In genomic region chr19:16951529-16951928, GRCh38 we compare ENCODE assay signal across 24 cellular contexts.
DNase-seq lines count a peak whose midpoint lies in the region; ATAC-seq and TF ChIP-seq lines count a peak whose summit lies in the region.
"Had no signal": no experiment of that assay in that cellular context is flagged by ENCODE, and none has a peak within 500 bp of the region (broad histone marks: within the 10 kb centered on the region; RNA-seq: fewer than 3 reads in every experiment).

No MANE protein-coding gene starts in this region.

- H3K27me3 Mint-ChIP-seq in CD14-positive monocyte (ENCODE audit: low read depth in 3 of 3) = peaks cover 0 to 7% (median 2%) of the 10 kb centered on the region in 3 donors

- H3K4me3 Mint-ChIP-seq in CD14-positive monocyte = no peak overlapping the region
- H3K4me3 Mint-ChIP-seq: natural killer cell; stimulated activated naive CD8-positive, alpha-beta T cell treated with anti-CD3 and anti-CD28 coated beads, Interleukin-15, Interleukin-2, amounts not matched to agents 100 ng/mL and 50 ng/mL, for 24 hours had no signal

- H3K9ac ChIP-seq in SK-N-SH = no peak overlapping the region

- H3K4me2 ChIP-seq in SK-N-SH = no peak overlapping the region

- POLR2A ChIA-PET in SK-N-SH (lab: Yijun Ruan, JAX) = no interaction called here

- no peak for TF ChIP-seq CTCF in SK-N-SH (IDR thresholded peaks at IDR 0.05)
- TF ChIP-seq CTCF in CD14-positive monocyte (IDR thresholded peaks at IDR 0.05) = no peak

- H3K9me3 ChIP-seq in SK-N-SH = no peaks in the 10 kb centered on the region
- H3K9me3 ChIP-seq: HAP-1, psoas muscle, transverse colon had no signal

- CTCF ChIA-PET in SK-N-SH (lab: Yijun Ruan, JAX) = interaction anchor here (0.5 to 1.7 kb wide), 4 partner anchors 52 to 801 kb away, joined by 3 to 6 read pairs (median 3); no protein-coding TSS in a partner anchor

- no peaks in the 10 kb centered on the region for H3K36me3 ChIP-seq in SK-N-SH (replicated peaks in 1 of 2; ENCODE audit: control insufficient read depth in 1 of 2, insufficient read depth in 2 of 2, low read length in 1 of 2)
- H3K36me3 ChIP-seq: gastroesophageal sphincter, HAP-1, transverse colon had no signal

- H3K9me2 ChIP-seq in SK-N-SH = no peaks in the 10 kb centered on the region

- H3K27ac ChIP-seq in SK-N-SH (ENCODE audit: low read depth in 2 of 2, low read length in 1 of 2) = no peak overlapping the region
- H3K27ac ChIP-seq: gastroesophageal sphincter, psoas muscle, transverse colon had no signal

- H3K79me2 ChIP-seq in SK-N-SH (ENCODE audit: insufficient read depth) = no peaks in the 10 kb centered on the region

- H3K9me3 Mint-ChIP-seq in CD14-positive monocyte = peaks cover 0 to 2% (median 1%) of the 10 kb centered on the region in 7 donors
- H3K9me3 Mint-ChIP-seq: stimulated activated naive CD8-positive, alpha-beta T cell treated with anti-CD3 and anti-CD28 coated beads, Interleukin-15, Interleukin-2, amounts not matched to agents 100 ng/mL and 50 ng/mL, for 24 hours had no signal

- 9% methylated on average over 6 of the region's 6 CpGs for WGBS in SK-N-SH (ENCODE audit: low lambda C conversion rate)

- peaks cover 48% of the 10 kb centered on the region for H3K4me1 Mint-ChIP-seq in CD14-positive monocyte
- H3K4me1 Mint-ChIP-seq: natural killer cell had no signal

- DNase-seq in SK-N-SH (no peak), NCI-H2171 (lab: John Stamatoyannopoulos, UW) (peak; percentile 38), ureter (ENCODE audit: low spot score) (peak; percentile 51), CD14-positive monocyte (ENCODE audit: low spot score) (no peak)
- DNase-seq in activated CD4-positive, alpha-beta T cell treated with anti-CD3 and anti-CD28 coated beads for 4 hours = no peak
- DNase-seq: activated CD4-positive, CD25-positive, alpha-beta regulatory T cell treated with anti-CD3 and anti-CD28 coated beads, Interleukin-2, amount 50 U/mL, for 72 hours; dermis blood vessel endothelial cell; GDM1; KBM-7; natural killer cell; NCI-H2029; NCI-H526; psoas muscle; small intestine; stimulated activated CD4-positive, alpha-beta T cell treated with anti-CD3 and anti-CD28 coated beads, Interleukin-2, amount 100 ng/mL, for 48 hours; T1000; transverse colon had no signal

- TF ChIP-seq RAD21 in SK-N-SH (IDR thresholded peaks at IDR 0.05; ENCODE audit: low read length) = no peak

- intact Hi-C loops in CD14-positive monocyte (cut with micrococcal nuclease) = no loop called here

- no peak for ATAC-seq in SK-N-SH treated with all-trans-retinoic acid at 6 μM for 48 hours
- peak; percentile 18 for ATAC-seq in esophagus mucosa
- ATAC-seq in GM19023 (IDR thresholded peaks at IDR 0.05; ENCODE audit: unreplicated experiment) = no peak
- ATAC-seq: gastroesophageal sphincter, natural killer cell, psoas muscle had no signal

- H3K36me3 Mint-ChIP-seq in CD14-positive monocyte = peaks cover 3 to 14% of the 10 kb centered on the region in 2 donors
- H3K36me3 Mint-ChIP-seq: natural killer cell had no signal

- H3F3A ChIP-seq in SK-N-SH (replicated peaks; ENCODE audit: insufficient read depth) = no peaks in the 10 kb centered on the region

- no peak overlapping the region for H3K4me3 ChIP-seq in SK-N-SH (ENCODE audit: low read depth in 2 of 2, low read length in 1 of 2)
- H3K4me3 ChIP-seq: gastroesophageal sphincter, HAP-1, psoas muscle, transverse colon had no signal

- TF ChIP-seq EP300 in SK-N-SH (IDR thresholded peaks at IDR 0.05; ENCODE audit: borderline replicate concordance in 1 of 2, low read depth in 1 of 2, low read length in 1 of 2) = no peak

- no peaks in the 10 kb centered on the region for H4K20me1 ChIP-seq in SK-N-SH (ENCODE audit: insufficient read depth)

- peak overlapping the region in 2 of 7 donors; percentile 50 to 68 for H3K27ac Mint-ChIP-seq in CD14-positive monocyte
- H3K27ac Mint-ChIP-seq: activated T-helper 2 cell treated with anti-CD3 and anti-CD28 coated beads, Interferon-gamma antibody, Interleukin-2, Interleukin-4, amounts not matched to agents 10 μg/mL and 5 μg/mL and 100 μg/mL, durations not matched to agents 14 hours and 24 hours and 36 hours; natural killer cell; stimulated activated naive CD8-positive, alpha-beta T cell treated with anti-CD3 and anti-CD28 coated beads, Interleukin-15, Interleukin-2, amounts not matched to agents 100 ng/mL and 50 ng/mL, for 24 hours had no signal

- peaks cover 17% of the 10 kb centered on the region; the same call in 1 of the 2 replicates for H3K27me3 ChIP-seq in SK-N-SH (ENCODE audit: insufficient read depth)
- H3K27me3 ChIP-seq: transverse colon had no signal

- no peaks in the 10 kb centered on the region for H3K4me1 ChIP-seq in SK-N-SH (ENCODE audit: control insufficient read depth in 1 of 2, insufficient read depth in 2 of 2, low read depth in 1 of 2, low read length in 1 of 2)
- H3K4me1 ChIP-seq: gastroesophageal sphincter, HAP-1, psoas muscle, transverse colon had no signal

- no peak overlapping the region for H2AFZ ChIP-seq in SK-N-SH (ENCODE audit: low read depth)

TF ChIP-seq in SK-N-SH, 30 proteins besides CTCF, POLR2A, EP300 and RAD21:
- no peak for TF ChIP-seq TCF12 (IDR thresholded peaks at IDR 0.05)
- peak; percentile 50; the same call in 1 of the 2 replicates for TF ChIP-seq FOSL2 (IDR thresholded peaks at IDR 0.05; ENCODE audit: borderline replicate concordance, low read depth)

TF ChIP-seq in SK-N-SH treated with all-trans-retinoic acid at 6 μM for 48 hours, 23 proteins besides CTCF, POLR2A, EP300 and RAD21:
- no peak for TF ChIP-seq ZFP30 (CRISPR knock-in tag; IDR thresholded peaks at IDR 0.05)
- TF ChIP-seq, protein P1, sequence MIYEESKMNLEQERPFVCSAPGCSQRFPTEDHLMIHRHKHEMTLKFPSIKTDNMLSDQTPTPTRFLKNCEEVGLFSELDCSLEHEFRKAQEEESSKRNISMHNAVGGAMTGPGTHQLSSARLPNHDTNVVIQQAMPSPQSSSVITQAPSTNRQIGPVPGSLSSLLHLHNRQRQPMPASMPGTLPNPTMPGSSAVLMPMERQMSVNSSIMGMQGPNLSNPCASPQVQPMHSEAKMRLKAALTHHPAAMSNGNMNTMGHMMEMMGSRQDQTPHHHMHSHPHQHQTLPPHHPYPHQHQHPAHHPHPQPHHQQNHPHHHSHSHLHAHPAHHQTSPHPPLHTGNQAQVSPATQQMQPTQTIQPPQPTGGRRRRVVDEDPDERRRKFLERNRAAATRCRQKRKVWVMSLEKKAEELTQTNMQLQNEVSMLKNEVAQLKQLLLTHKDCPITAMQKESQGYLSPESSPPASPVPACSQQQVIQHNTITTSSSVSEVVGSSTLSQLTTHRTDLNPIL (CRISPR knock-in tag; IDR thresholded peaks at IDR 0.05; ENCODE audit: low read depth) = no peak
- no peak for TF ChIP-seq BACH2 (CRISPR knock-in tag; IDR thresholded peaks at IDR 0.05; ENCODE audit: borderline replicate concordance)
- TF ChIP-seq PPARA (CRISPR knock-in tag; IDR thresholded peaks at IDR 0.05; ENCODE audit: borderline replicate concordance) = no peak
- TF ChIP-seq, protein P2, sequence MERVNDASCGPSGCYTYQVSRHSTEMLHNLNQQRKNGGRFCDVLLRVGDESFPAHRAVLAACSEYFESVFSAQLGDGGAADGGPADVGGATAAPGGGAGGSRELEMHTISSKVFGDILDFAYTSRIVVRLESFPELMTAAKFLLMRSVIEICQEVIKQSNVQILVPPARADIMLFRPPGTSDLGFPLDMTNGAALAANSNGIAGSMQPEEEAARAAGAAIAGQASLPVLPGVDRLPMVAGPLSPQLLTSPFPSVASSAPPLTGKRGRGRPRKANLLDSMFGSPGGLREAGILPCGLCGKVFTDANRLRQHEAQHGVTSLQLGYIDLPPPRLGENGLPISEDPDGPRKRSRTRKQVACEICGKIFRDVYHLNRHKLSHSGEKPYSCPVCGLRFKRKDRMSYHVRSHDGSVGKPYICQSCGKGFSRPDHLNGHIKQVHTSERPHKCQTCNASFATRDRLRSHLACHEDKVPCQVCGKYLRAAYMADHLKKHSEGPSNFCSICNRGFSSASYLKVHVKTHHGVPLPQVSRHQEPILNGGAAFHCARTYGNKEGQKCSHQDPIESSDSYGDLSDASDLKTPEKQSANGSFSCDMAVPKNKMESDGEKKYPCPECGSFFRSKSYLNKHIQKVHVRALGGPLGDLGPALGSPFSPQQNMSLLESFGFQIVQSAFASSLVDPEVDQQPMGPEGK (CRISPR knock-in tag; IDR thresholded peaks at IDR 0.05; ENCODE audit: borderline replicate concordance) = no peak
- no peak for TF ChIP-seq ESRRG (CRISPR knock-in tag; IDR thresholded peaks at IDR 0.05)

Comparison
In these comparisons a context has a peak if more than half of its experiments do, and no peak if none do; other contexts are left out.
1. DNase-seq: peak in NCI-H2171 (single experiment) and ureter (single experiment); none in SK-N-SH (single experiment), activated CD4-positive, alpha-beta T cell treated with anti-CD3 and anti-CD28 coated beads for 4 hours (0 of 2) and CD14-positive monocyte (single experiment).